1 cellular context compared by ENCODE assay signal in the genomic region with DNA sequence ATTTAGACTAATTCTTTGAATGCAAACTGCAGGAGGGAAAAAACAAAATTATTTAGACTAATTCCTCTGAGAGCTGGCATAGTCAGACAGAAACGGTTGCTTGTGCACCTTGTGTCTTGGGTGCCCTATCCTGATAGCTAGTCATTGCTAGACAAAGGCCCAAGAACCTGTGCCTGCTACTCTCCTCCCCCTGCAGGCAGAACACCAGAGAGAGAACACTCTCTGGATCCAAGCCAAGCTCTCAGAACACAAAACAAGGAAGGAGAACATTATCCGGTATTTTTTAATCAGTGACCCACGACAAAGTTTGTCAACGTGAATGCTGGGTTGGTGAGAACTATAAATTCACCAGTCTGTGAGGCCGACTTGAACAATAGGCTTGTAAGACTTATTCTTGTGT.
TF ChIP-seq lines count a peak whose summit lies in the region.

No MANE protein-coding gene starts in this region.

TF ChIP-seq in HCT116, 20 proteins besides CTCF, POLR2A, EP300 and RAD21 (continued from another document):
- TF ChIP-seq, protein P1, sequence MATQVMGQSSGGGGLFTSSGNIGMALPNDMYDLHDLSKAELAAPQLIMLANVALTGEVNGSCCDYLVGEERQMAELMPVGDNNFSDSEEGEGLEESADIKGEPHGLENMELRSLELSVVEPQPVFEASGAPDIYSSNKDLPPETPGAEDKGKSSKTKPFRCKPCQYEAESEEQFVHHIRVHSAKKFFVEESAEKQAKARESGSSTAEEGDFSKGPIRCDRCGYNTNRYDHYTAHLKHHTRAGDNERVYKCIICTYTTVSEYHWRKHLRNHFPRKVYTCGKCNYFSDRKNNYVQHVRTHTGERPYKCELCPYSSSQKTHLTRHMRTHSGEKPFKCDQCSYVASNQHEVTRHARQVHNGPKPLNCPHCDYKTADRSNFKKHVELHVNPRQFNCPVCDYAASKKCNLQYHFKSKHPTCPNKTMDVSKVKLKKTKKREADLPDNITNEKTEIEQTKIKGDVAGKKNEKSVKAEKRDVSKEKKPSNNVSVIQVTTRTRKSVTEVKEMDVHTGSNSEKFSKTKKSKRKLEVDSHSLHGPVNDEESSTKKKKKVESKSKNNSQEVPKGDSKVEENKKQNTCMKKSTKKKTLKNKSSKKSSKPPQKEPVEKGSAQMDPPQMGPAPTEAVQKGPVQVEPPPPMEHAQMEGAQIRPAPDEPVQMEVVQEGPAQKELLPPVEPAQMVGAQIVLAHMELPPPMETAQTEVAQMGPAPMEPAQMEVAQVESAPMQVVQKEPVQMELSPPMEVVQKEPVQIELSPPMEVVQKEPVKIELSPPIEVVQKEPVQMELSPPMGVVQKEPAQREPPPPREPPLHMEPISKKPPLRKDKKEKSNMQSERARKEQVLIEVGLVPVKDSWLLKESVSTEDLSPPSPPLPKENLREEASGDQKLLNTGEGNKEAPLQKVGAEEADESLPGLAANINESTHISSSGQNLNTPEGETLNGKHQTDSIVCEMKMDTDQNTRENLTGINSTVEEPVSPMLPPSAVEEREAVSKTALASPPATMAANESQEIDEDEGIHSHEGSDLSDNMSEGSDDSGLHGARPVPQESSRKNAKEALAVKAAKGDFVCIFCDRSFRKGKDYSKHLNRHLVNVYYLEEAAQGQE (IDR thresholded peaks at IDR 0.05; ENCODE audit: low read depth) = no peak
